25 cellular contexts compared by ENCODE assay signal in genomic region chr7:86768394-86768793, GRCh38.
DNase-seq lines count a peak whose midpoint lies in the region; ATAC-seq and TF ChIP-seq lines count a peak whose summit lies in the region.
"Had no signal": no experiment of that assay in that cellular context is flagged by ENCODE, and none has a peak within 500 bp of the region (broad histone marks: within the 10 kb centered on the region; RNA-seq: fewer than 3 reads in every experiment).

No MANE protein-coding gene starts in this region.

- ATAC-seq in GM18502 (IDR thresholded peaks at IDR 0.05; ENCODE audit: poor library complexity, unreplicated experiment) (peak; percentile 37), GM19397 (IDR thresholded peaks at IDR 0.05; ENCODE audit: unreplicated experiment) (peak; percentile 37), HG02798 (IDR thresholded peaks at IDR 0.05; ENCODE audit: poor library complexity, unreplicated experiment) (peak; percentile 37), HG03442 (IDR thresholded peaks at IDR 0.05; ENCODE audit: unreplicated experiment) (peak; percentile 45), GM21737 (IDR thresholded peaks at IDR 0.05; ENCODE audit: unreplicated experiment) (no peak), GM21447 (IDR thresholded peaks at IDR 0.05; ENCODE audit: unreplicated experiment) (no peak), natural killer cell (no peak)
- ATAC-seq: A549, HCT116, K562, left ventricle myocardium superior had no signal

- no peaks in the 10 kb centered on the region for H3K4me1 Mint-ChIP-seq in natural killer cell
- H3K4me1 Mint-ChIP-seq: activated B cell treated with CpG ODN at 0.5 μM for 24 hours; activated CD4-positive, alpha-beta memory T cell treated with anti-CD3 and anti-CD28 coated beads, Interleukin-2, amount 10 ng/mL, durations not matched to agents 7 days and 5 days; activated naive CD4-positive, alpha-beta T cell treated with anti-CD3 and anti-CD28 coated beads, Interleukin-2, amount 10 ng/mL, durations not matched to agents 7 days and 5 days; immature natural killer cell had no signal

- no peaks in the 10 kb centered on the region for H3K36me3 Mint-ChIP-seq in natural killer cell
- H3K36me3 Mint-ChIP-seq: activated naive CD4-positive, alpha-beta T cell treated with anti-CD3 and anti-CD28 coated beads, Interleukin-2, amount 10 ng/mL, durations not matched to agents 7 days and 5 days; immature natural killer cell had no signal

- H3K27me3 Mint-ChIP-seq in natural killer cell (ENCODE audit: low read depth in 2 of 2) = no peaks in the 10 kb centered on the region
- H3K27me3 Mint-ChIP-seq: activated CD4-positive, alpha-beta memory T cell treated with anti-CD3 and anti-CD28 coated beads, Interleukin-2, amount 10 ng/mL, durations not matched to agents 7 days and 5 days; activated naive CD4-positive, alpha-beta T cell treated with anti-CD3 and anti-CD28 coated beads, Interleukin-2, amount 10 ng/mL, durations not matched to agents 7 days and 5 days; activated T-cell treated with anti-CD3 and anti-CD28 coated beads, Interleukin-2, amount 50 U/mL, for 24 hours had no signal

- intact Hi-C loops in natural killer cell (cut with micrococcal nuclease) = no loop called here

- H3K27ac Mint-ChIP-seq in natural killer cell = no peak overlapping the region
- H3K27ac Mint-ChIP-seq: activated B cell treated with CpG ODN at 0.5 μM for 24 hours; activated CD4-positive, alpha-beta memory T cell treated with anti-CD3 and anti-CD28 coated beads, Interleukin-2, amount 10 ng/mL, durations not matched to agents 7 days and 5 days; activated naive CD4-positive, alpha-beta T cell treated with anti-CD3 and anti-CD28 coated beads, Interleukin-2, amount 10 ng/mL, durations not matched to agents 7 days and 5 days; activated T-cell treated with anti-CD3 and anti-CD28 coated beads, Interleukin-2, amount 50 U/mL, for 24 hours; endodermal cell; immature natural killer cell; neural progenitor cell had no signal

- TF ChIP-seq CTCF in natural killer cell (IDR thresholded peaks at IDR 0.05) = no peak

- DNase-seq in activated naive CD4-positive, alpha-beta T cell (lab: John Stamatoyannopoulos, UW) = no peak
- DNase-seq in natural killer cell = no peak
- DNase-seq: activated B cell treated with CpG ODN at 0.5 μM for 24 hours; activated CD4-positive, alpha-beta memory T cell treated with anti-CD3 and anti-CD28 coated beads, Interleukin-2, amount 10 ng/mL, durations not matched to agents 7 days and 5 days; activated naive CD4-positive, alpha-beta T cell treated with anti-CD3 and anti-CD28 coated beads, Interleukin-2, amount 10 ng/mL, durations not matched to agents 7 days and 5 days; activated T-cell treated with anti-CD3 and anti-CD28 coated beads, Interleukin-2, amount 50 U/mL, for 24 hours; endodermal cell; immature natural killer cell; left ventricle myocardium superior; mucosa of descending colon; MV-4-11; NCI-H1930; spleen; stimulated activated CD4-positive, alpha-beta T cell treated with anti-CD3 and anti-CD28 coated beads, Interleukin-4, amount 100 ng/mL, for 4 hours; uterus had no signal

- H3K4me3 Mint-ChIP-seq in natural killer cell = no peak overlapping the region
- H3K4me3 Mint-ChIP-seq: activated B cell treated with CpG ODN at 0.5 μM for 24 hours; activated CD4-positive, alpha-beta memory T cell treated with anti-CD3 and anti-CD28 coated beads, Interleukin-2, amount 10 ng/mL, durations not matched to agents 7 days and 5 days; activated naive CD4-positive, alpha-beta T cell treated with anti-CD3 and anti-CD28 coated beads, Interleukin-2, amount 10 ng/mL, durations not matched to agents 7 days and 5 days; activated T-cell treated with anti-CD3 and anti-CD28 coated beads, Interleukin-2, amount 50 U/mL, for 24 hours; endodermal cell; immature natural killer cell; neural progenitor cell had no signal

- H3K9me3 Mint-ChIP-seq in natural killer cell = peaks cover 7% of the 10 kb centered on the region in 2 donors
- H3K9me3 Mint-ChIP-seq: activated B cell treated with CpG ODN at 0.5 μM for 24 hours; activated CD4-positive, alpha-beta memory T cell treated with anti-CD3 and anti-CD28 coated beads, Interleukin-2, amount 10 ng/mL, durations not matched to agents 7 days and 5 days; activated naive CD4-positive, alpha-beta T cell treated with anti-CD3 and anti-CD28 coated beads, Interleukin-2, amount 10 ng/mL, durations not matched to agents 7 days and 5 days; activated T-cell treated with anti-CD3 and anti-CD28 coated beads, Interleukin-2, amount 50 U/mL, for 24 hours; endodermal cell; neural progenitor cell had no signal

Comparison
In these comparisons a context has a peak if more than half of its experiments do, and no peak if none do; other contexts are left out.
1. ATAC-seq: peak in GM18502 (single experiment), GM19397 (single experiment), HG02798 (single experiment) and HG03442 (single experiment); none in GM21737 (single experiment), GM21447 (single experiment) and natural killer cell (0 of 3).